8 cellular contexts compared by ENCODE assay signal in genomic region chr16:30068750-30069574, GRCh38. TPM values are rescaled to one million over a fixed set of nuclear protein-coding genes. Genes with fewer than 3 reads are reported as not detected.
DNase-seq lines count a peak whose midpoint lies in the region; ATAC-seq and TF ChIP-seq lines count a peak whose summit lies in the region.

No MANE protein-coding gene starts in this region.

- H3K9me3 ChIP-seq in muscle layer of duodenum (ENCODE audit: control insufficient read depth in 1 of 2, low read length in 2 of 2) = no peaks in the 10 kb centered on the region

- no peak for ATAC-seq in left lobe of liver

- H3K36me3 ChIP-seq in muscle layer of duodenum (ENCODE audit: control insufficient read depth in 1 of 2, insufficient read depth in 2 of 2, low read length in 2 of 2) = peaks cover 44 to 58% of the 10 kb centered on the region in 2 donors

- DNase-seq in RWPE1 (ENCODE audit: low spot score) (no peak), astrocyte of the spinal cord (ENCODE audit: low read depth, low spot score) (no peak), GM03348 (ENCODE audit: low spot score) (no peak), left lobe of liver (ENCODE audit: low spot score) (no peak), foreskin melanocyte (no peak), dedifferentiated amniotic fluid mesenchymal stem cell (ENCODE audit: extremely low spot score) (no peak)

- H3K27ac ChIP-seq in RWPE1 = peak overlapping the region; percentile 99
- H3K27ac ChIP-seq in muscle layer of duodenum (ENCODE audit: low read length) = peak overlapping the region; percentile 26

- in situ Hi-C loops in astrocyte of the spinal cord (cut with HindIII; ENCODE audit: low sequenced_read_pairs) = no loop called here

- TF ChIP-seq CTCF in GM12875 (IDR thresholded peaks at IDR 0.05; ENCODE audit: borderline replicate concordance, insufficient read depth, low read depth, low read length) (peak; percentile 52; the same call in 1 of the 2 replicates), RWPE1 (conservative IDR thresholded peaks at IDR 0.05; ENCODE audit: low read depth) (peak; percentile 51), astrocyte of the spinal cord (IDR thresholded peaks at IDR 0.05; ENCODE audit: low read depth, low read length) (peak; percentile 62)

- CTCF ChIA-PET in RWPE1 (lab: Yijun Ruan, JAX) = interaction anchor here (0.6 kb wide), 3 partner anchors 37 to 46 kb away, joined by 3 to 4 read pairs (median 3); no protein-coding TSS in a partner anchor

- POLR2A ChIA-PET in RWPE1 (lab: Yijun Ruan, JAX; ENCODE audit: low non-redundant PET) = no interaction called here

- H3K4me3 ChIP-seq in GM12875 (ENCODE audit: low read depth, low read length) (no peak overlapping the region), astrocyte of the spinal cord (ENCODE audit: low read depth, low read length) (no peak overlapping the region), muscle layer of duodenum (ENCODE audit: low read depth in 1 of 2, low read length in 2 of 2) (peak overlapping the region in 1 of 2 donors; percentile 39)

- peaks cover 19 to 42% of the 10 kb centered on the region in 2 donors for H3K4me1 ChIP-seq in muscle layer of duodenum (ENCODE audit: control insufficient read depth in 1 of 2, insufficient read depth in 2 of 2, low read length in 2 of 2)

- no peaks in the 10 kb centered on the region for H3K27me3 ChIP-seq in muscle layer of duodenum (ENCODE audit: low read depth, low read length)

RNA-seq across cellular contexts. Expression of gene ALDOA, which starts 3.4 kb away (rescaled TPM):
- total RNA-seq in left lobe of liver = 176 TPM

RNA-seq across cellular contexts. Expression of gene PPP4C, which starts 6.8 kb away (rescaled TPM):
- 51.0 TPM for total RNA-seq in left lobe of liver

RNA-seq across cellular contexts. Expression of gene TBX6, which starts 22.8 kb away (rescaled TPM):
- 0.86 TPM for total RNA-seq in left lobe of liver

RNA-seq across cellular contexts. Expression of gene YPEL3, which starts 27.1 kb away (rescaled TPM):
- total RNA-seq in left lobe of liver = 20.9 TPM

RNA-seq across cellular contexts. Expression of gene TLCD3B, which starts 37.9 kb away (rescaled TPM):
- total RNA-seq in left lobe of liver = 0.13 TPM
